ENCODE assay signal across 1 cellular context in the genomic region with DNA sequence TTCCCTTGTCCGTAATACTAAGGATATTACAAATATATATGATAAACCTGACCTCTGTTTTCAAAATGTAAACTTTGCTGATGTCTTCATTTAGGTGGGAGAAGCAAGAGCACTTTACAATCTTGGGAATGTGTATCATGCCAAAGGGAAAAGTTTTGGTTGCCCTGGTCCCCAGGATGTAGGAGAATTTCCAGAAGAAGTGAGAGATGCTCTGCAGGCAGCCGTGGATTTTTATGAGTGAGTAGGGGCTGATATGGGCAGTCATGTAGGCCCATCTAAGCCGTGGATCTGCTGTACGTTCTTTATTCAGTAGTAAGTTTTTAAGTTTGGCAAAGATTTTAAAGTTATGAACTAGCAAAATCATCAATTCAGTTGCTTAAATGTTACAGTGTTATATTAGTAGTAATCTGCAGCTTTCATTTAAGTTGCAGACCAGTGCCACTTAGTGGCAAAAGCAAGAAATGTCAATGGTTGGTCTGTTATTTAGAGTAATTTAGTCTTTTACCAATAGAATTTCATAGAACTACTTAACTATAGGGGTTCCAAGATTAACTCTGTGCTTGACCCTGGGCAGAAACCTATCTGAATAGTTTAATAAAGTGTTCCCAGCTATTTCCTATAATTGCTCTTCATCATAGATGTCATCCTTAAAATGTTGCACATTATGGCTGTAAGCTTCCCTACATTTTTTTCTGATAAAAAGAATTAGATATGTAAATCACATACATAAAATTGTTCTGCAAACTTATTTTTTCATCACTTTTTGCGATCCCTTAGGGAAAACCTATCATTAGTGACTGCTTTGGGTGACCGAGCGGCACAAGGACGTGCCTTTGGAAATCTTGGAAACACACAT.
TF ChIP-seq lines count a peak whose summit lies in the region.

No MANE protein-coding gene starts in this region.

TF ChIP-seq in HEK293T, 16 proteins besides CTCF, POLR2A, EP300 and RAD21:
- TF ChIP-seq, protein P1, sequence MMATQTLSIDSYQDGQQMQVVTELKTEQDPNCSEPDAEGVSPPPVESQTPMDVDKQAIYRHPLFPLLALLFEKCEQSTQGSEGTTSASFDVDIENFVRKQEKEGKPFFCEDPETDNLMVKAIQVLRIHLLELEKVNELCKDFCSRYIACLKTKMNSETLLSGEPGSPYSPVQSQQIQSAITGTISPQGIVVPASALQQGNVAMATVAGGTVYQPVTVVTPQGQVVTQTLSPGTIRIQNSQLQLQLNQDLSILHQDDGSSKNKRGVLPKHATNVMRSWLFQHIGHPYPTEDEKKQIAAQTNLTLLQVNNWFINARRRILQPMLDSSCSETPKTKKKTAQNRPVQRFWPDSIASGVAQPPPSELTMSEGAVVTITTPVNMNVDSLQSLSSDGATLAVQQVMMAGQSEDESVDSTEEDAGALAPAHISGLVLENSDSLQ (IDR thresholded peaks at IDR 0.05): no peak
- TF ChIP-seq SP1 (IDR thresholded peaks at IDR 0.05) (no peak), TARDBP (IDR thresholded peaks at IDR 0.05) (no peak), ARNT (IDR thresholded peaks at IDR 0.05) (no peak)
